ENCODE assay signal across 8 cellular contexts in the genomic region with DNA sequence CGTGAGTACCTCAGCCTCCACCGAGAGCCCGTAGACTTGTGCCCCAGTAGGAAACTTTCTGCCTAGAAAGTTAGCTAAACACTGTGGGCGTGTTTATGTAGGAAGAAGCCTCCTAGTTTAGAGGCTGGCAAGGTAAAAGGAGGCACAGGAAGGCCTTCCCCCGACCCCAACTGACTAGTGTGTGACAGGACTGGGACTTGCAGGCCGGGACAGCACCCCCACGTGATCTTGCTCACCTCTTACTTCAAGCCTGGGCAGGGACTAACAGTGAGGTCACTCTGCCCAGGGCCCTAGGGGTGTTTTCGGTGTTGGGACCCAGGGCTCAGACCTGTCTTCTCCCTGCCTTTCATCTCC. TPM values are rescaled to one million over a fixed set of nuclear protein-coding genes. Genes with fewer than 3 reads are reported as not detected.
A peak's percentile ranks its signal among the peaks of the same experiment; 100 is the strongest.
DNase-seq lines count a peak whose midpoint lies in the region; ATAC-seq and TF ChIP-seq lines count a peak whose summit lies in the region.

No MANE protein-coding gene starts in this region.

- H3K36me3 ChIP-seq in KMS-11 (ENCODE audit: insufficient read depth) (peaks cover 2% of the 10 kb centered on the region; the same call in 1 of the 2 replicates), muscle layer of colon (ENCODE audit: insufficient read depth, low read length) (peaks cover under 1% of the 10 kb centered on the region)

- TF ChIP-seq CTCF in CD14-positive monocyte (IDR thresholded peaks at IDR 0.05) (no peak), KMS-11 (conservative IDR thresholded peaks at IDR 0.05; ENCODE audit: low read depth, low read length) (no peak), chondrocyte (IDR thresholded peaks at IDR 0.05) (no peak)

- peak overlapping the region; percentile 92 for H3K4me2 ChIP-seq in KMS-11

- H2AFZ ChIP-seq in KMS-11 (ENCODE audit: low read depth), result peak overlapping the region; percentile 71

- peaks cover 47% of the 10 kb centered on the region for H3K79me2 ChIP-seq in KMS-11 (ENCODE audit: insufficient read depth, low read depth)

- intact Hi-C loops in CD14-positive monocyte (cut with micrococcal nuclease), result loop anchor here in 1 of 2 donors (5.0 to 10.0 kb wide), 2 partner anchors 33 to 419 kb away; partner anchors contain the start of genes COPA and NCSTN

- H3K27me3 Mint-ChIP-seq in CD14-positive monocyte (ENCODE audit: low read depth in 3 of 3) (peaks cover 7 to 18% (median 11%) of the 10 kb centered on the region in 3 donors), chondrocyte (ENCODE audit: low read depth) (peaks cover under 1% of the 10 kb centered on the region)

- peaks cover 34% of the 10 kb centered on the region for H4K20me1 ChIP-seq in KMS-11 (ENCODE audit: insufficient read depth)

- peaks cover 0 to 3% (median 0%) of the 10 kb centered on the region in 7 donors for H3K9me3 Mint-ChIP-seq in CD14-positive monocyte
- H3K9me3 Mint-ChIP-seq in chondrocyte (ENCODE audit: low read depth), result no peaks in the 10 kb centered on the region

- peaks cover 41% of the 10 kb centered on the region for H3K4me1 ChIP-seq in KMS-11 (ENCODE audit: low read depth, poor library complexity, severe bottlenecking)
- H3K4me1 ChIP-seq in muscle layer of colon (ENCODE audit: insufficient read depth, low read length), result peaks cover 17% of the 10 kb centered on the region

- H3K4me3 Mint-ChIP-seq in CD14-positive monocyte (peak overlapping the region; percentile 95 to 96), chondrocyte (ENCODE audit: unreplicated experiment) (peak overlapping the region; percentile 99)

- peak overlapping the region; percentile 90 for H3K4me3 ChIP-seq in KMS-11 (IDR thresholded peaks at IDR 0.05; ENCODE audit: insufficient read depth, low read depth, low read length)
- H3K4me3 ChIP-seq in muscle layer of colon (ENCODE audit: low read depth in 1 of 2, low read length in 2 of 2), result peak overlapping the region; percentile 76 to 97

- H3K27me3 ChIP-seq in KMS-11 (ENCODE audit: insufficient read depth, low read depth) (no peaks in the 10 kb centered on the region), muscle layer of colon (ENCODE audit: control insufficient read depth in 1 of 2, insufficient read depth in 2 of 2, low read length in 2 of 2) (no peaks in the 10 kb centered on the region)

- H3K4me1 Mint-ChIP-seq in CD14-positive monocyte, result peaks cover 40% of the 10 kb centered on the region
- peaks cover 45% of the 10 kb centered on the region for H3K4me1 Mint-ChIP-seq in chondrocyte (ENCODE audit: low read depth)

- no peak for DNase-seq in CD14-positive monocyte (ENCODE audit: low spot score)
- DNase-seq in chondrocyte (ENCODE audit: low spot score), result no peak
- DNase-seq in NCI-H2227 treated with DMSO at 0.1 percent for 48 hours (lab: John Stamatoyannopoulos, UW), result no peak
- DNase-seq in globus pallidus (ENCODE audit: low spot score), result no peak

- peak; percentile 3 for ATAC-seq in GM21390 (IDR thresholded peaks at IDR 0.05; ENCODE audit: unreplicated experiment)
- ATAC-seq in HG03045 (IDR thresholded peaks at IDR 0.05; ENCODE audit: unreplicated experiment), result no peak

- no peaks in the 10 kb centered on the region for H3K9me3 ChIP-seq in muscle layer of colon (ENCODE audit: low read length)

- H3K36me3 Mint-ChIP-seq in CD14-positive monocyte (peaks cover 16 to 22% of the 10 kb centered on the region in 2 donors), chondrocyte (ENCODE audit: low read depth) (peaks cover 3% of the 10 kb centered on the region)

- peak overlapping the region; percentile 98 for H3K9ac ChIP-seq in KMS-11
- peak overlapping the region; percentile 93 for H3K9ac ChIP-seq in muscle layer of colon (ENCODE audit: low read length)

- H3K27ac ChIP-seq in KMS-11, result peak overlapping the region; percentile 78; the same call in 1 of the 2 replicates
- peak overlapping the region; percentile 97 for H3K27ac ChIP-seq in muscle layer of colon (ENCODE audit: low read depth, low read length)

- H3K27ac Mint-ChIP-seq in CD14-positive monocyte (peak overlapping the region; percentile 97 to 100 (median 100)), chondrocyte (ENCODE audit: unreplicated experiment) (peak overlapping the region; percentile 100)

RNA-seq across cellular contexts. Expression of gene TAGLN2, which starts 0.4 kb away (rescaled TPM):
- polyA plus RNA-seq in CD14-positive monocyte, result 1,000 to 10,000 TPM in 1 of 2 donors, 100 to 1,000 TPM in 1; 918 to 1,259 TPM
- 222 to 392 TPM (median 388 TPM) in 3 replicates for total RNA-seq in chondrocyte

RNA-seq across cellular contexts. Expression of gene IGSF9, which starts 19.7 kb away (rescaled TPM):
- polyA plus RNA-seq in CD14-positive monocyte, result not detected
- not detected in 3 replicates for total RNA-seq in chondrocyte

RNA-seq across cellular contexts. Expression of gene CFAP45, which starts 25.7 kb away (rescaled TPM):
- polyA plus RNA-seq in CD14-positive monocyte, result under 1 TPM in 1 of 2 donors, not detected in 1; 0.12 TPM
- total RNA-seq in chondrocyte, result 0.37 to 0.95 TPM (median 0.73 TPM) in 3 replicates

RNA-seq across cellular contexts. Expression of gene SLAMF9, which starts 28.3 kb away (rescaled TPM):
- not detected for polyA plus RNA-seq in CD14-positive monocyte
- total RNA-seq in chondrocyte, result not detected in 3 replicates
